12 cellular contexts compared by ENCODE assay signal in the genomic region with DNA sequence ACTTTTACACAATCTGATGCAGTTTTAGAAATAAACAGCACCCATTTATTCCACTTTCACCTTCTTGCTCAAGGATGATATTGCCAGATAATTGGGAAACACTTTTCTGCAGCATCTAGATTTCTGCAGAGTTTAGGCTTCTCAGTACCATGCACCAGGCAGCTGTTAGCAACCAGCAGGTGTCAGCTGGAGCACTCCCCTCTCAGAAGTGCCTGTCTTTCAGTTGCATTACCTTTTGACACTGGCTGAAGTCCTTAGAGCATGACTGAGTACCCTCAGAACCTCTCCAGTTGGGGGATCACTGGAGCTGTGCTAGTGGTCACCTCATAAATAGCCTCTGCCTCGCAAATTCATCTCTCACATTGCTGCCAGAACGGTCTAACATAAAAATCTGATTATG.
DNase-seq lines count a peak whose midpoint lies in the region; ATAC-seq and TF ChIP-seq lines count a peak whose summit lies in the region.
"Had no signal": no experiment of that assay in that cellular context is flagged by ENCODE, and none has a peak within 500 bp of the region (broad histone marks: within the 10 kb centered on the region; RNA-seq: fewer than 3 reads in every experiment).

No MANE protein-coding gene starts in this region.

- H3K4me3 ChIP-seq in epithelial cell of esophagus (ENCODE audit: low read length) = no peak overlapping the region
- H3K4me3 ChIP-seq: lung, spleen had no signal

- TF ChIP-seq CTCF in GM10248 (IDR thresholded peaks at IDR 0.05; ENCODE audit: control extremely low read depth, extremely low read depth, low read depth, missing control alignments) (no peak), epithelial cell of esophagus (IDR thresholded peaks at IDR 0.05; ENCODE audit: insufficient read depth, low read depth, low read length, missing control alignments) (peak; percentile 18)

- DNase-seq in GM10248 (ENCODE audit: extremely low spot score) (peak; percentile 24), NCI-H1105 treated with DMSO at 0.1 percent for 48 hours (lab: John Stamatoyannopoulos, UW) (peak; percentile 35), epithelial cell of esophagus (ENCODE audit: low read depth) (no peak), putamen (ENCODE audit: low spot score) (no peak), UCSD-AML1 (lab: John Stamatoyannopoulos, UW; ENCODE audit: unreplicated experiment) (no peak)
- no peak for DNase-seq in activated naive CD4-positive, alpha-beta T cell treated with Interleukin-2 at 50 U/mL for 16 hours
- DNase-seq: activated CD4-positive, CD25-positive, alpha-beta regulatory T cell treated with anti-CD3 and anti-CD28 coated beads, Interleukin-2, amount 50 U/mL, for 72 hours; C1 segment of cervical spinal cord; spleen had no signal

- CTCF ChIA-PET in GM10248 (lab: Yijun Ruan, JAX) = interaction anchor here (1.0 kb wide), 1 partner anchor 13 kb away, joined by 3 read pairs; no protein-coding TSS in a partner anchor

- POLR2A ChIA-PET in GM10248 (lab: Yijun Ruan, JAX) = no interaction called here

- no peak for TF ChIP-seq POLR2A in GM18505 (IDR thresholded peaks at IDR 0.05; ENCODE audit: borderline replicate concordance, extremely low read depth, insufficient read depth, insufficient read length)

- peak; percentile 80 for ATAC-seq in GM21390 (IDR thresholded peaks at IDR 0.05; ENCODE audit: unreplicated experiment)
- ATAC-seq in GM18505 (IDR thresholded peaks at IDR 0.05; ENCODE audit: unreplicated experiment) = no peak

Comparison
In these comparisons a context has a peak if more than half of its experiments do, and no peak if none do; other contexts are left out.
1. DNase-seq: peak in GM10248 (single experiment) and NCI-H1105 treated with DMSO at 0.1 percent for 48 hours (single experiment); none in epithelial cell of esophagus (single experiment), putamen (single experiment), UCSD-AML1 (single experiment) and activated naive CD4-positive, alpha-beta T cell treated with Interleukin-2 at 50 U/mL for 16 hours (single experiment).